8 cellular contexts compared by ENCODE assay signal in genomic region chr11:44894217-44894617, GRCh38. TPM values are rescaled to one million over a fixed set of nuclear protein-coding genes. Genes with fewer than 3 reads are reported as not detected.
DNase-seq lines count a peak whose midpoint lies in the region; ATAC-seq, FAIRE-seq and TF ChIP-seq lines count a peak whose summit lies in the region.

No MANE protein-coding gene starts in this region.

- H3K4me1 ChIP-seq in A549 = no peaks in the 10 kb centered on the region

- peak overlapping the region; percentile 92 to 98 (median 93) for H3K27ac Mint-ChIP-seq in brain

- 24% methylated on average over 13 of the region's 13 CpGs for WGBS in A549 (ENCODE audit: missing lambda C conversion rate)

- H3K4me3 Mint-ChIP-seq in brain = peak overlapping the region in 2 of 5 experiments; percentile 27 to 38

- H3K36me3 Mint-ChIP-seq in brain = peaks cover 16% of the 10 kb centered on the region

- TF ChIP-seq EP300 in A549 (IDR thresholded peaks at IDR 0.05) = no peak

- TF ChIP-seq CTCF in A549 (IDR thresholded peaks at IDR 0.05) = peak; percentile 87
- peak; percentile 88 for TF ChIP-seq CTCF in GM13977 (IDR thresholded peaks at IDR 0.05; ENCODE audit: extremely low read depth, insufficient read depth, missing control alignments)
- TF ChIP-seq CTCF in brain (conservative IDR thresholded peaks at IDR 0.05) = peak; percentile 95 to 99

- POLR2A ChIA-PET in A549 (lab: Yijun Ruan, JAX) = no interaction called here

- DNase-seq in A549 (ENCODE audit: low read depth in 1 of 2, low spot score in 1 of 2) (peak; percentile 66 to 78), GM13977 (ENCODE audit: low spot score) (peak; percentile 76), NCI-H128 (lab: John Stamatoyannopoulos, UW; ENCODE audit: unreplicated experiment) (peak; percentile 70), UCSD-AML1 (lab: John Stamatoyannopoulos, UW; ENCODE audit: unreplicated experiment) (peak; percentile 76), iris pigment epithelial cell (ENCODE audit: low read depth) (peak; percentile 47)
- peak; percentile 65 for DNase-seq in stimulated activated CD4-positive, alpha-beta T cell treated with anti-CD3 and anti-CD28 coated beads, Interleukin-1b, Interleukin-23, amount 100 ng/mL, for 48 hours

- H3K9me3 ChIP-seq in A549 = peaks cover 5% of the 10 kb centered on the region; the same call in 1 of the 3 replicates

- H3K4me1 Mint-ChIP-seq in brain = peaks cover 38% of the 10 kb centered on the region

- peaks cover 0 to 4% (median 3%) of the 10 kb centered on the region in 5 experiments for H3K9me3 Mint-ChIP-seq in brain

- FAIRE-seq in A549 (lab: Jason Lieb, UNC) = no peak

- H3K27me3 Mint-ChIP-seq in brain = no peaks in the 10 kb centered on the region

- peak; percentile 88 to 98 for ATAC-seq in A549
- no peak for ATAC-seq in GM21381 (IDR thresholded peaks at IDR 0.05; ENCODE audit: unreplicated experiment)

- TF ChIP-seq POLR2A in A549 (IDR thresholded peaks at IDR 0.05; ENCODE audit: low read length) = no peak

- in situ Hi-C loops in GM13977 (cut with MboI; ENCODE audit: low pct_unique_long_range_greater_than_20kb, low sequenced_read_pairs, unreplicated experiment) = loop anchor here (25.0 kb wide), 1 partner anchor 157 kb away; the partner anchor contains the start of gene TSPAN18

- H3K27ac ChIP-seq in A549 = no peak overlapping the region

- H3K4me2 ChIP-seq in A549 = no peak overlapping the region; the same call in 2 of the 3 replicates

- peak; percentile 92 to 94 for TF ChIP-seq RAD21 in A549 (conservative IDR thresholded peaks at IDR 0.05 in 1 of 2, IDR thresholded peaks at IDR 0.05 in 1 of 2)

- H3K4me3 ChIP-seq in A549 = no peak overlapping the region

- CTCF ChIA-PET in A549 (lab: Yijun Ruan, JAX) = interaction anchor here (0.7 to 7.6 kb wide), 68 partner anchors 9 to 569 kb away, joined by 3 to 71 read pairs (median 4); partner anchors contain the start of genes CD82 and TSPAN18

TF ChIP-seq in A549, 52 proteins besides CTCF, POLR2A, EP300 and RAD21:
- TF ChIP-seq MAZ (IDR thresholded peaks at IDR 0.05; ENCODE audit: borderline replicate concordance, low read depth, low read length) (no peak), SMC3 (IDR thresholded peaks at IDR 0.05) (peak; percentile 90), MAX (IDR thresholded peaks at IDR 0.05) (peak; percentile 51; the same call in 1 of the 2 replicates)
- TF ChIP-seq, protein P1, sequence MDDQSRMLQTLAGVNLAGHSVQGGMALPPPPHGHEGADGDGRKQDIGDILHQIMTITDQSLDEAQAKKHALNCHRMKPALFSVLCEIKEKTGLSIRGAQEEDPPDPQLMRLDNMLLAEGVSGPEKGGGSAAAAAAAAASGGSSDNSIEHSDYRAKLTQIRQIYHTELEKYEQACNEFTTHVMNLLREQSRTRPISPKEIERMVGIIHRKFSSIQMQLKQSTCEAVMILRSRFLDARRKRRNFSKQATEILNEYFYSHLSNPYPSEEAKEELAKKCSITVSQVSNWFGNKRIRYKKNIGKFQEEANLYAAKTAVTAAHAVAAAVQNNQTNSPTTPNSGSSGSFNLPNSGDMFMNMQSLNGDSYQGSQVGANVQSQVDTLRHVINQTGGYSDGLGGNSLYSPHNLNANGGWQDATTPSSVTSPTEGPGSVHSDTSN (IDR thresholded peaks at IDR 0.05) = no peak

RNA-seq across cellular contexts. Expression of gene TP53I11, which starts 56.5 kb away (rescaled TPM):
- polyA plus RNA-seq in A549 (2011; rRNA removed) (11.2 and 20.7 TPM in 2 replicates), A549 (2017; fragmentation: RNase III; extraction: RNeasy Plus Mini Kit Qiagen cat#74134 plus additional on column Dnase treatment) (28.2 to 36.1 TPM (median 28.5 TPM) in 3 replicates), brain (ENCODE audit: insufficient read depth, low read depth, low replicate concordance) (75.8 TPM)
- 14.3 and 22.5 TPM in 2 replicates for polyA plus RNA-seq in A549 (2012; cell fraction: cytosol; rRNA removed)
- 32.6 and 40.9 TPM in 2 replicates for polyA plus RNA-seq in A549 (2012; cell fraction: nucleus; rRNA removed)
- 23.0 and 25.7 TPM in 2 replicates for polyA minus RNA-seq in A549 (2011; rRNA and poly(A)+ RNA removed)
